ENCODE assay signal across 9 cellular contexts in genomic region chr7:51316262-51316665, GRCh38. TPM values are rescaled to one million over a fixed set of nuclear protein-coding genes. Genes with fewer than 3 reads are reported as not detected.
DNase-seq lines count a peak whose midpoint lies in the region; ATAC-seq and TF ChIP-seq lines count a peak whose summit lies in the region.
"Had no signal": no experiment of that assay in that cellular context is flagged by ENCODE, and none has a peak within 500 bp of the region (broad histone marks: within the 10 kb centered on the region; RNA-seq: fewer than 3 reads in every experiment).

No MANE protein-coding gene starts in this region.

- H3K9me3 ChIP-seq in spleen = no peaks in the 10 kb centered on the region

- ATAC-seq in HG02852 (IDR thresholded peaks at IDR 0.05; ENCODE audit: unreplicated experiment) = peak; percentile 41
- ATAC-seq in GM21367 (IDR thresholded peaks at IDR 0.05; ENCODE audit: unreplicated experiment) = no peak
- ATAC-seq in GM18511 (IDR thresholded peaks at IDR 0.05; ENCODE audit: unreplicated experiment) = no peak

- H3K4me1 ChIP-seq in spleen = peaks cover 0 to 24% (median 18%) of the 10 kb centered on the region in 6 donors

- no peak for TF ChIP-seq POLR2A in spleen (IDR thresholded peaks at IDR 0.05)

- TF ChIP-seq CTCF in VCaP (conservative IDR thresholded peaks at IDR 0.05) = peak; percentile 72
- TF ChIP-seq CTCF in spleen (IDR thresholded peaks at IDR 0.05 in 8 of 11, conservative IDR thresholded peaks at IDR 0.05 in 3 of 11) = no peak

- no peaks in the 10 kb centered on the region for H3K36me3 ChIP-seq in spleen

- 0 to 2% (median 2%) methylated on average over 15 to 46 of the region's 46 CpGs for WGBS in spleen, 5 donors

- peaks cover 0 to 61% (median 22%) of the 10 kb centered on the region in 7 donors for H3K27me3 ChIP-seq in spleen (replicated peaks in 1 of 7)

- no peak for DNase-seq in spleen
- DNase-seq in amniotic stem cell (lab: John Stamatoyannopoulos, UW) = no peak
- DNase-seq in stimulated activated CD4-positive, alpha-beta T cell treated with anti-CD3 and anti-CD28 coated beads, Interleukin-4, amount 100 ng/mL, for 1 hour = no peak

- H3K4me3 ChIP-seq in iPS-11a (ENCODE audit: low read depth, low read length) = peak overlapping the region; percentile 84
- peak overlapping the region in 7 of 8 donors; percentile 35 to 66 (median 39) for H3K4me3 ChIP-seq in spleen

- intact Hi-C loops in spleen (cut with DNase I; ENCODE audit: low total_unique reads) = no loop called here

- H3K27ac ChIP-seq in VCaP (peak overlapping the region; percentile 93), spleen (no peak overlapping the region)

RNA-seq across cellular contexts. Expression of gene COBL, which starts 0.3 kb away (rescaled TPM):
- total RNA-seq in spleen = under 1 TPM in 6 of 7 donors, not detected in 1; 0.09 to 0.69 (median 0.58) TPM
- under 1 TPM; 0.09 to 0.80 (median 0.35) TPM for polyA plus RNA-seq in spleen
- total RNA-seq: fibroblast of villous mesenchyme had no signal
